8 cellular contexts compared by ENCODE assay signal in genomic region chr2:12456293-12457151, GRCh38.
A peak's percentile ranks its signal among the peaks of the same experiment; 100 is the strongest.
DNase-seq lines count a peak whose midpoint lies in the region; ATAC-seq and TF ChIP-seq lines count a peak whose summit lies in the region.

No MANE protein-coding gene starts in this region.

- no peak overlapping the region for H2BK120ac ChIP-seq in neuronal stem cell (ENCODE audit: low read depth, low read length)

- DNase-seq in NCI-H510A (lab: John Stamatoyannopoulos, UW) (peak; percentile 15), neuronal stem cell (ENCODE audit: low spot score) (no peak), suprapubic skin (ENCODE audit: low spot score in 2 of 2) (peak; percentile 94 to 96), occipital lobe (lab: John Stamatoyannopoulos, UW) (no peak)
- DNase-seq in activated CD8-positive, alpha-beta memory T cell treated with anti-CD3 and anti-CD28 coated beads for 48 hours (ENCODE audit: low read depth in 2 of 3, low spot score in 2 of 3): peak; percentile 11 to 37 (median 30)

- no peak for TF ChIP-seq CTCF in suprapubic skin (IDR thresholded peaks at IDR 0.05)

- H3K27ac ChIP-seq in neuronal stem cell (replicated peaks; ENCODE audit: low read length): no peak overlapping the region
- H3K27ac ChIP-seq in suprapubic skin: peak overlapping the region; percentile 78

- no peak overlapping the region for H2BK15ac ChIP-seq in neuronal stem cell (ENCODE audit: low read length)

- ATAC-seq in GM18517 (IDR thresholded peaks at IDR 0.05; ENCODE audit: unreplicated experiment) (peak; percentile 96), HG02870 (IDR thresholded peaks at IDR 0.05; ENCODE audit: unreplicated experiment) (peak; percentile 74), esophagus mucosa (peak; percentile 95)

- no peaks in the 10 kb centered on the region for H3K79me1 ChIP-seq in neuronal stem cell (ENCODE audit: low read depth, low read length)

- no peak overlapping the region for H4K91ac ChIP-seq in neuronal stem cell (ENCODE audit: low read depth, low read length, poor library complexity)

- no peak overlapping the region for H3K4me3 ChIP-seq in neuronal stem cell (ENCODE audit: low read length in 2 of 2)
- peak overlapping the region; percentile 28 for H3K4me3 ChIP-seq in suprapubic skin

- H3K23ac ChIP-seq in neuronal stem cell (ENCODE audit: low read depth, low read length, poor library complexity): no peak overlapping the region

- no peak overlapping the region for H3K4ac ChIP-seq in neuronal stem cell (ENCODE audit: low read length)

- H3K9me3 ChIP-seq in neuronal stem cell (replicated peaks in 1 of 2; ENCODE audit: control insufficient read depth in 2 of 2, insufficient read depth in 1 of 2, low read depth in 1 of 2, low read length in 2 of 2) (no peaks in the 10 kb centered on the region), suprapubic skin (no peaks in the 10 kb centered on the region)

- H3K4me1 ChIP-seq in neuronal stem cell (ENCODE audit: control insufficient read depth in 2 of 2, insufficient read depth in 1 of 2, low read depth in 1 of 2, low read length in 2 of 2) (peaks cover 2 to 3% of the 10 kb centered on the region in 2 donors), suprapubic skin (peaks cover 17% of the 10 kb centered on the region)

- no peak overlapping the region for H2BK12ac ChIP-seq in neuronal stem cell (ENCODE audit: low read length)

- H3K14ac ChIP-seq in neuronal stem cell (ENCODE audit: low read length): no peak overlapping the region

- peak; percentile 66 for TF ChIP-seq EP300 in suprapubic skin (IDR thresholded peaks at IDR 0.05)

- no peak overlapping the region for H3K18ac ChIP-seq in neuronal stem cell (ENCODE audit: low read length)

- no peaks in the 10 kb centered on the region for H3K36me3 ChIP-seq in neuronal stem cell (replicated peaks in 1 of 2; ENCODE audit: control insufficient read depth in 2 of 2, insufficient read depth in 2 of 2, low read length in 2 of 2)
- no peaks in the 10 kb centered on the region for H3K36me3 ChIP-seq in suprapubic skin

- H3K9ac ChIP-seq in neuronal stem cell (ENCODE audit: low read depth, low read length, poor library complexity): no peak overlapping the region

- H2AFZ ChIP-seq in neuronal stem cell (ENCODE audit: low read length): peak overlapping the region; percentile 46

- no peak overlapping the region for H4K8ac ChIP-seq in neuronal stem cell (ENCODE audit: low read depth, low read length)

- no peak overlapping the region for H2BK5ac ChIP-seq in neuronal stem cell (ENCODE audit: low read length)

- TF ChIP-seq POLR2A in suprapubic skin (IDR thresholded peaks at IDR 0.05): no peak

- H2AK5ac ChIP-seq in neuronal stem cell (ENCODE audit: low read depth, low read length): no peak overlapping the region

- no CpG with 5 or more reads among the region's 7 CpGs for WGBS in neuronal stem cell (ENCODE audit: extremely low coverage in 2 of 2, insufficient read length in 2 of 2, insufficient replicate concordance in 1 of 2), 2 donors
- WGBS in suprapubic skin: 17% methylated on average over 7 of the region's 7 CpGs

- H3K4me2 ChIP-seq in neuronal stem cell (ENCODE audit: insufficient read depth, low read length, poor library complexity, severe bottlenecking): no peak overlapping the region

- H3K27me3 ChIP-seq in neuronal stem cell (ENCODE audit: control insufficient read depth in 3 of 3, insufficient read depth in 3 of 3, low read depth in 1 of 3, low read length in 3 of 3): no peaks in the 10 kb centered on the region
- H3K27me3 ChIP-seq in suprapubic skin: no peaks in the 10 kb centered on the region

Comparison
In these comparisons a context has a peak if more than half of its experiments do, and no peak if none do; other contexts are left out.
1. DNase-seq: peak in NCI-H510A (single experiment), activated CD8-positive, alpha-beta memory T cell treated with anti-CD3 and anti-CD28 coated beads for 48 hours (3 of 3) and suprapubic skin (2 of 2); none in neuronal stem cell (single experiment) and occipital lobe (single experiment).
2. Peak in every context shown above with its lines, with median percentiles within 50 percentile points of each other: ATAC-seq.